ENCODE assay signal across 20 cellular contexts in genomic region chr1:248890549-248891498, GRCh38.
"Had no signal": no experiment of that assay in that cellular context is flagged by ENCODE, and none has a peak within 500 bp of the region (broad histone marks: within the 10 kb centered on the region; RNA-seq: fewer than 3 reads in every experiment).

No MANE protein-coding gene starts in this region.

- H3K36me3 ChIP-seq: heart left ventricle, suprapubic skin had no signal

- DNase-seq: activated CD4-positive, alpha-beta T cell treated with anti-CD3 and anti-CD28 coated beads, Interleukin-2, amount 10 ng/mL, durations not matched to agents 24 days and 14 days; activated CD4-positive, CD25-positive, alpha-beta regulatory T cell; aorta; cerebellar nuclear complex; effector CD8-positive, alpha-beta T cell; heart left ventricle; mesendoderm; right cardiac atrium; small intestine; stimulated activated CD4-positive, alpha-beta T cell treated with anti-CD3 and anti-CD28 coated beads, Interleukin-4, amount 100 ng/mL, for 24 hours; stimulated activated naive CD4-positive, alpha-beta T cell treated with Interleukin-2 at 50 U/mL for 16 hours; T-helper 17 cell had no signal

- H3K9me3 ChIP-seq: heart left ventricle, suprapubic skin had no signal

- ATAC-seq: heart left ventricle, T-helper 17 cell had no signal

- H3K36me3 Mint-ChIP-seq: immature natural killer cell; natural killer cell treated with Interleukin-12 subunit alpha and Interleukin-12 subunit beta and Interleukin-15 and Interleukin-18, amount 100 ng/mL, for 72 hours; type B pancreatic cell had no signal

- H3K4me3 ChIP-seq: heart left ventricle, suprapubic skin had no signal

- H3K9me3 Mint-ChIP-seq: activated CD4-positive, alpha-beta T cell treated with anti-CD3 and anti-CD28 coated beads, Interleukin-2, amount 10 ng/mL, durations not matched to agents 24 days and 14 days; activated T-helper 1 cell treated with anti-CD3 and anti-CD28 coated beads, Interleukin-12 subunit alpha, Interleukin-12 subunit beta, Interleukin-2, Interleukin-4 antibody, amounts not matched to agents 30 ng/mL and 10 ng/mL and 1 ng/mL, durations not matched to agents 14 hours and 24 hours and 36 hours; immature natural killer cell; natural killer cell treated with Interleukin-12 subunit alpha and Interleukin-12 subunit beta and Interleukin-15 and Interleukin-18, amount 100 ng/mL, for 72 hours; type B pancreatic cell had no signal

- H3K27me3 Mint-ChIP-seq: progenitor cell of endocrine pancreas had no signal

- H3K4me1 ChIP-seq: suprapubic skin had no signal

- H3K27ac Mint-ChIP-seq: activated CD4-positive, alpha-beta T cell treated with anti-CD3 and anti-CD28 coated beads, Interleukin-2, amount 10 ng/mL, durations not matched to agents 24 days and 14 days; activated T-helper 1 cell treated with anti-CD3 and anti-CD28 coated beads, Interleukin-12 subunit alpha, Interleukin-12 subunit beta, Interleukin-2, Interleukin-4 antibody, amounts not matched to agents 30 ng/mL and 10 ng/mL and 1 ng/mL, durations not matched to agents 14 hours and 24 hours and 36 hours; immature natural killer cell; natural killer cell treated with Interleukin-12 subunit alpha and Interleukin-12 subunit beta and Interleukin-15 and Interleukin-18, amount 100 ng/mL, for 72 hours; progenitor cell of endocrine pancreas; T-helper 17 cell; type B pancreatic cell had no signal

- H3K27ac ChIP-seq: heart left ventricle, suprapubic skin had no signal

- H3K4me3 Mint-ChIP-seq: activated CD4-positive, alpha-beta T cell treated with anti-CD3 and anti-CD28 coated beads, Interleukin-2, amount 10 ng/mL, durations not matched to agents 24 days and 14 days; activated T-helper 1 cell treated with anti-CD3 and anti-CD28 coated beads, Interleukin-12 subunit alpha, Interleukin-12 subunit beta, Interleukin-2, Interleukin-4 antibody, amounts not matched to agents 30 ng/mL and 10 ng/mL and 1 ng/mL, durations not matched to agents 14 hours and 24 hours and 36 hours; immature natural killer cell; natural killer cell treated with Interleukin-12 subunit alpha and Interleukin-12 subunit beta and Interleukin-15 and Interleukin-18, amount 100 ng/mL, for 72 hours; T-helper 17 cell; type B pancreatic cell had no signal

- H3K4me1 Mint-ChIP-seq: activated CD4-positive, alpha-beta T cell treated with anti-CD3 and anti-CD28 coated beads, Interleukin-2, amount 10 ng/mL, durations not matched to agents 24 days and 14 days; immature natural killer cell; T-helper 17 cell had no signal

- FAIRE-seq: frontal cortex, small intestine, TTC549 had no signal
